Comparison of ENCODE assay signal across 1 cellular context in genomic region chr10:27330074-27330473, GRCh38.
TF ChIP-seq lines count a peak whose summit lies in the region.

No MANE protein-coding gene starts in this region.

TF ChIP-seq in GM23338, 12 proteins besides CTCF, POLR2A, EP300 and RAD21 (continued from another document):
- TF ChIP-seq ZNF462 (CRISPR knock-in tag; IDR thresholded peaks at IDR 0.05) (no peak), JUNB (IDR thresholded peaks at IDR 0.05; ENCODE audit: unreplicated experiment) (no peak), ZNF331 (CRISPR knock-in tag; IDR thresholded peaks at IDR 0.05; ENCODE audit: low read depth) (no peak), EZH2 (IDR thresholded peaks at IDR 0.05; ENCODE audit: low read depth, unreplicated experiment) (no peak), EZH2phosphoT487 (IDR thresholded peaks at IDR 0.05; ENCODE audit: unreplicated experiment) (no peak), STAT1 (IDR thresholded peaks at IDR 0.05; ENCODE audit: unreplicated experiment) (no peak), ETS1 (IDR thresholded peaks at IDR 0.05) (no peak)
TF ChIP-seq in GM23338: peak in this region for 0.
